23 cellular contexts compared by ENCODE assay signal in the genomic region with DNA sequence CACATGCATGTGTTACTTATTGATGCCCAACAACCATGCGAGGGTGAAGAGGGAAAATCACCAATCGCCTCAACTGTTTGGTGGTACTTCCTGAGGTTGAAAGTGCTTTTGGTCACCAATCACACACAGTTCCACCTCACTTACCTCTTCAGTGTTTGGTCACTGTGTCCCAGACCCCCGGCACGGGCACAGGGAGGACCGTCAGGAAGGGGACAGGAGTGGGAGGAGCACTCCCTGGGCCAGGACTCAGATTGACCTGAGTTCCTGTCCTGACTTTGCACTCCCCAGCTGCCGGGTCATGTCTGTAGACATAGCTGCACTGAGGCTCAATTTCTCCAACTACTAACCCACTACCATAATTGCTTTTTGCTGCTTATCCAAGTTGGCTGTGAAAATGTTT.
"Had no signal": no experiment of that assay in that cellular context is flagged by ENCODE, and none has a peak within 500 bp of the region (broad histone marks: within the 10 kb centered on the region; RNA-seq: fewer than 3 reads in every experiment).

No MANE protein-coding gene starts in this region.

- H3K36me3 ChIP-seq: esophagus squamous epithelium, gastrocnemius medialis had no signal

- H3K4me1 ChIP-seq: esophagus squamous epithelium, gastrocnemius medialis, heart right ventricle, left lung, lower lobe of right lung had no signal

- H3K27ac ChIP-seq: coronary artery, esophagus squamous epithelium, gastrocnemius medialis, heart right ventricle, left lung, lower lobe of right lung had no signal

- DNase-seq: dermis blood vessel endothelial cell; effector CD4-positive, alpha-beta T cell; effector memory CD4-positive, alpha-beta T cell; esophagus squamous epithelium; foreskin fibroblast; foreskin melanocyte; gastrocnemius medialis; glutamatergic neuron; head of caudate nucleus; heart right ventricle; left cardiac atrium; left ventricle myocardium superior; lower lobe of right lung; mesenchymal stem cell; mucosa of descending colon; naive B cell had no signal

- ATAC-seq: gastrocnemius medialis, left cardiac atrium, left lung, left ventricle myocardium superior, lower lobe of right lung, mucosa of descending colon had no signal

- H3K9me3 ChIP-seq: esophagus squamous epithelium, gastrocnemius medialis, heart right ventricle, left lung, lower lobe of right lung, mucosa of descending colon had no signal

- FAIRE-seq: colon, endothelial cell of umbilical vein, islet of Langerhans, keratinocyte had no signal

- H3K4me3 ChIP-seq: coronary artery, esophagus squamous epithelium, gastrocnemius medialis, heart right ventricle, left lung, lower lobe of right lung, mucosa of descending colon had no signal

- H3K27me3 ChIP-seq: dorsolateral prefrontal cortex, esophagus squamous epithelium, gastrocnemius medialis, heart right ventricle, left lung had no signal
